Comparison of ENCODE assay signal across 11 cellular contexts in genomic region chr6:137261393-137262154, GRCh38. TPM values are rescaled to one million over a fixed set of nuclear protein-coding genes. Genes with fewer than 3 reads are reported as not detected.
DNase-seq lines count a peak whose midpoint lies in the region; ATAC-seq, FAIRE-seq and TF ChIP-seq lines count a peak whose summit lies in the region.
"Had no signal": no experiment of that assay in that cellular context is flagged by ENCODE, and none has a peak within 500 bp of the region (broad histone marks: within the 10 kb centered on the region; RNA-seq: fewer than 3 reads in every experiment).

No MANE protein-coding gene starts in this region.

- H3K9me3 ChIP-seq in CD4-positive, alpha-beta memory T cell (ENCODE audit: control insufficient read depth in 1 of 2, low read length in 2 of 2), result no peaks in the 10 kb centered on the region
- H3K9me3 ChIP-seq in T-helper 17 cell (ENCODE audit: control insufficient read depth, low read length, poor library complexity, severe bottlenecking), result no peaks in the 10 kb centered on the region
- H3K9me3 ChIP-seq in colonic mucosa, result no peaks in the 10 kb centered on the region
- no peaks in the 10 kb centered on the region for H3K9me3 ChIP-seq in Peyer's patch

- no peak for TF ChIP-seq CTCF in HFFc6 (IDR thresholded peaks at IDR 0.05)
- no peak for TF ChIP-seq CTCF in colonic mucosa (IDR thresholded peaks at IDR 0.05)
- no peak for TF ChIP-seq CTCF in D721Med (IDR thresholded peaks at IDR 0.05; ENCODE audit: insufficient read depth, missing control alignments)
- no peak for TF ChIP-seq CTCF in Peyer's patch (IDR thresholded peaks at IDR 0.05)

- DNase-seq in CD4-positive, alpha-beta memory T cell, result peak in 4 of 5 donors; percentile 31 to 48 (median 40)
- DNase-seq in HFFc6, result peak; percentile 44
- DNase-seq in T-helper 17 cell, result no peak
- peak; percentile 74 for DNase-seq in kidney tubule cell (ENCODE audit: low spot score)
- DNase-seq in colonic mucosa, result no peak
- DNase-seq in D721Med (ENCODE audit: insufficient read length, low spot score), result no peak
- no peak for DNase-seq in NCI-H1048 (lab: John Stamatoyannopoulos, UW)
- DNase-seq in Peyer's patch, result no peak
- DNase-seq: activated naive CD4-positive, alpha-beta T cell treated with anti-CD3 and anti-CD28 coated beads for 36 hours; GF-D8; NCI-H1417 treated with DMSO at 0.1 percent for 48 hours had no signal

- peak; percentile 92 for ATAC-seq in T-helper 17 cell

- peak overlapping the region in 6 of 8 donors; percentile 25 to 46 (median 33) for H3K4me3 Mint-ChIP-seq in CD4-positive, alpha-beta memory T cell
- H3K4me3 Mint-ChIP-seq in HFFc6 (peak overlapping the region; percentile 60), T-helper 17 cell (no peak overlapping the region)
- H3K4me3 Mint-ChIP-seq: activated naive CD4-positive, alpha-beta T cell treated with anti-CD3 and anti-CD28 coated beads for 36 hours had no signal

- TF ChIP-seq POLR2A in Peyer's patch (IDR thresholded peaks at IDR 0.05), result no peak

- no peaks in the 10 kb centered on the region for H3K36me3 ChIP-seq in CD4-positive, alpha-beta memory T cell (ENCODE audit: insufficient read depth, low read length)
- H3K36me3 ChIP-seq in colonic mucosa (no peaks in the 10 kb centered on the region), Peyer's patch (no peaks in the 10 kb centered on the region)

- CTCF ChIA-PET in CD4-positive, alpha-beta memory T cell (lab: Charles Lee; ENCODE audit: partially characterized antibody), result interaction anchor here (1.2 kb wide), 1 partner anchor 167 kb away, joined by 3 read pairs; no protein-coding TSS in a partner anchor

- POLR2A ChIA-PET in CD4-positive, alpha-beta memory T cell (lab: Charles Lee; ENCODE audit: partially characterized antibody), result interaction anchor here (0.7 to 1.3 kb wide), 4 partner anchors 9 to 167 kb away, joined by 3 to 4 read pairs (median 4); no protein-coding TSS in a partner anchor

- no peak overlapping the region for H3K9ac ChIP-seq in colonic mucosa (ENCODE audit: low read depth in 2 of 2, low read length in 2 of 2)

- H3K36me3 Mint-ChIP-seq in CD4-positive, alpha-beta memory T cell, result no peaks in the 10 kb centered on the region
- H3K36me3 Mint-ChIP-seq in HFFc6 (ENCODE audit: low read depth) (no peaks in the 10 kb centered on the region), T-helper 17 cell (ENCODE audit: low read depth) (no peaks in the 10 kb centered on the region)

- H3K27me3 Mint-ChIP-seq in CD4-positive, alpha-beta memory T cell, result peaks cover 3% of the 10 kb centered on the region in 2 donors
- H3K27me3 Mint-ChIP-seq in HFFc6 (ENCODE audit: insufficient read depth) (peaks cover 16% of the 10 kb centered on the region), T-helper 17 cell (peaks cover 6% of the 10 kb centered on the region)

- peaks cover 0 to 3% (median 0%) of the 10 kb centered on the region in 8 donors for H3K9me3 Mint-ChIP-seq in CD4-positive, alpha-beta memory T cell
- H3K9me3 Mint-ChIP-seq in HFFc6, result no peaks in the 10 kb centered on the region
- H3K9me3 Mint-ChIP-seq: activated naive CD4-positive, alpha-beta T cell treated with anti-CD3 and anti-CD28 coated beads for 36 hours had no signal

- peaks cover 18% of the 10 kb centered on the region for H3K4me1 ChIP-seq in CD4-positive, alpha-beta memory T cell (ENCODE audit: insufficient read depth, low read length)
- H3K4me1 ChIP-seq in colonic mucosa (no peaks in the 10 kb centered on the region), Peyer's patch (peaks cover 0 to 6% (median 2%) of the 10 kb centered on the region in 4 donors)

- H3K27me3 ChIP-seq in CD4-positive, alpha-beta memory T cell (ENCODE audit: insufficient read depth, low read length), result no peaks in the 10 kb centered on the region
- H3K27me3 ChIP-seq in colonic mucosa (no peaks in the 10 kb centered on the region), Peyer's patch (no peaks in the 10 kb centered on the region)

- H3K27ac ChIP-seq in CD4-positive, alpha-beta memory T cell (ENCODE audit: low read depth, low read length), result no peak overlapping the region
- H3K27ac ChIP-seq in colonic mucosa (no peak overlapping the region), Peyer's patch (peak overlapping the region in 2 of 4 donors; percentile 36 to 56)

- no peak for FAIRE-seq in D721Med (lab: Jason Lieb, UNC)

- intact Hi-C loops in CD4-positive, alpha-beta memory T cell (cut with micrococcal nuclease), result no loop called here
- intact Hi-C loops in colonic mucosa (cut with DNase I), result loop anchor here (10.0 kb wide), 1 partner anchor 383 kb away; no protein-coding TSS in a partner anchor

- no peak overlapping the region for H3K4me3 ChIP-seq in CD4-positive, alpha-beta memory T cell (ENCODE audit: low read length in 2 of 2)
- no peak overlapping the region for H3K4me3 ChIP-seq in colonic mucosa
- H3K4me3 ChIP-seq in Peyer's patch, result no peak overlapping the region

- peaks cover 9 to 38% (median 18%) of the 10 kb centered on the region in 4 donors for H3K4me1 Mint-ChIP-seq in CD4-positive, alpha-beta memory T cell
- H3K4me1 Mint-ChIP-seq in HFFc6 (ENCODE audit: low read depth), result peaks cover 18% of the 10 kb centered on the region
- peaks cover 17% of the 10 kb centered on the region for H3K4me1 Mint-ChIP-seq in T-helper 17 cell

- peak overlapping the region; percentile 3 to 88 (median 38) for H3K27ac Mint-ChIP-seq in CD4-positive, alpha-beta memory T cell
- H3K27ac Mint-ChIP-seq in HFFc6, result peak overlapping the region; percentile 63
- H3K27ac Mint-ChIP-seq in T-helper 17 cell, result peak overlapping the region; percentile 71
- H3K27ac Mint-ChIP-seq: activated naive CD4-positive, alpha-beta T cell treated with anti-CD3 and anti-CD28 coated beads for 36 hours had no signal

RNA-seq across cellular contexts. Expression of gene IFNGR1, which starts 42.4 kb away (rescaled TPM):
- 10 to 100 TPM; 38.3 to 38.8 TPM for total RNA-seq in CD4-positive, alpha-beta memory T cell
- 10 to 100 TPM; 41.0 to 57.9 TPM for polyA plus RNA-seq in CD4-positive, alpha-beta memory T cell
- 10 to 100 TPM; 24.1 to 29.0 (median 26.1) TPM for total RNA-seq in HFFc6 (2021; fragmentation: NEBNext Ultra II Directional; extraction: Animal tissue kit (Norgen Biotek cat#: 25700))
- total RNA-seq in T-helper 17 cell (10 to 100 TPM; 49.3 to 56.4 TPM), colonic mucosa (100 to 1,000 TPM in 1 of 2 donors, 10 to 100 TPM in 1; 58.2 to 131 TPM), Peyer's patch (100 to 1,000 TPM in 1 of 4 donors, 10 to 100 TPM in 3; 44.6 to 136 (median 75.6) TPM)

Comparison
In these comparisons a context has a peak if more than half of its experiments do, and no peak if none do; other contexts are left out.
1. DNase-seq: peak in CD4-positive, alpha-beta memory T cell (4 of 5), HFFc6 (single experiment) and kidney tubule cell (single experiment); none in T-helper 17 cell (0 of 3), colonic mucosa (single experiment), D721Med (single experiment), NCI-H1048 (single experiment) and Peyer's patch (0 of 3).
2. Peak in every context shown above with its lines, with median percentiles within 50 percentile points of each other: H3K27ac Mint-ChIP-seq.